In the genomic region with DNA sequence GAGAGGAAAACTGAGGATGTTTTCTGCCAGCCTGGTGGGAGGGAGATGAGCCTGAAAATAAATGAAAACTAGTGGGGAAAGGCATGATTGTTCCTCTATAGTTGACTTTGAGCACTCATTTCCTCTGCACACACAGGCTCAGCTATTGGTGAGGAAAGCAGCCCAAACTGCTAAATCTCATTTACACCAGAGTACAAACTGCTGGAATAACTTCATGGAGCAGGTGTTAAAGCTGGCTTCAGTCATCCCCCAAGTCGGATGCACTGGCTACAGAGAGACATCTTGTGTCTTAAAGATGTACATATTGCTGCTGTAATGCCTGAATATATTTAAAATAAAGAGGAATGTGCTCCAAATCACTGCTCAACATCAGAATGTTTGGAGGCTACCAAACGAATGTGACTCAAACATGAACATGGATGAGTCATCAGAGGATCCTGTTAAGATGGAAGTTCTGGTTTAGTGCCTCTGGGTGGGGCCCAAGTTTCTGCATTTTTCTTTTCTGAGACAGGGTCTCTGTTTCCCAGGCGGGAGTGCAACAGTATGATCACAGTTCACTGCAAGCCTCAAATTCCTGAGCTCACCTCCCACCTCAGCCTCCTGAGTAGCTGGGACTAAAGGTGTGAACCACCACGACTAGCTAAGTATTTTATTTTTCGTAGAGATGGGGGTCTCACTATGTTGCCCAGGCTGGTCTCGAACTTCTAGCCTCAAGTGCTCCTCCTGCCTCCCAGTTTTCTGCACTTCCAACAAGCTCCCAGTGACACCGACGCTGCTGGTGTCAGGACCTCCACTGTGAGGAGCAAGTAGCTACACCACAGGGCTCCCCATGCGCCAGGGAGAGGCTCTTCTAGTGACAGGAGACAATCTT, we compare ENCODE assay signal across 3 cellular contexts.
TF ChIP-seq lines count a peak whose summit lies in the region.

No MANE protein-coding gene starts in this region.

TF ChIP-seq in IMR-90, 13 proteins besides CTCF, POLR2A, EP300 and RAD21:
- peak; percentile 29; the same call in 1 of the 2 replicates for TF ChIP-seq BHLHE40 (IDR thresholded peaks at IDR 0.05; ENCODE audit: low read depth, low read length)
- peak; percentile 95 for TF ChIP-seq FOS (IDR thresholded peaks at IDR 0.05; ENCODE audit: low read depth, low read length)
- TF ChIP-seq NFE2L2 (IDR thresholded peaks at IDR 0.05; ENCODE audit: low read depth, low read length) = no peak
- no peak for TF ChIP-seq MAZ (IDR thresholded peaks at IDR 0.05; ENCODE audit: borderline replicate concordance, low read depth, low read length)

TF ChIP-seq in K562, 482 proteins besides CTCF, POLR2A, EP300 and RAD21:
- no peak for TF ChIP-seq CHD1 (IDR thresholded peaks at IDR 0.05; ENCODE audit: low read length)
- TF ChIP-seq CSDE1 (IDR thresholded peaks at IDR 0.05) = no peak
- TF ChIP-seq ZZZ3 (IDR thresholded peaks at IDR 0.05) = no peak
- no peak for TF ChIP-seq RBFOX2 (IDR thresholded peaks at IDR 0.05; ENCODE audit: low read depth, low read length)
- TF ChIP-seq FOSL1 (tag; conservative IDR thresholded peaks at IDR 0.05) = peak; percentile 49; the same call in 1 of the 2 replicates
- no peak for TF ChIP-seq KAT2B (IDR thresholded peaks at IDR 0.05; ENCODE audit: low read depth, low read length)
- TF ChIP-seq, protein P1, sequence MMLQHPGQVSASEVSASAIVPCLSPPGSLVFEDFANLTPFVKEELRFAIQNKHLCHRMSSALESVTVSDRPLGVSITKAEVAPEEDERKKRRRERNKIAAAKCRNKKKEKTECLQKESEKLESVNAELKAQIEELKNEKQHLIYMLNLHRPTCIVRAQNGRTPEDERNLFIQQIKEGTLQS (IDR thresholded peaks at IDR 0.05) = peak; percentile 75
- TF ChIP-seq, protein P1 (CRISPR knock-in tag; conservative IDR thresholded peaks at IDR 0.05) = no peak
- peak; percentile 29; the same call in 1 of the 2 replicates for TF ChIP-seq JUND (IDR thresholded peaks at IDR 0.05; ENCODE audit: borderline replicate concordance, low read depth, low read length)
- TF ChIP-seq JUND (tag; IDR thresholded peaks at IDR 0.05; ENCODE audit: borderline replicate concordance, low read depth, low read length) = peak; percentile 49; the same call in 2 of the 3 replicates
- TF ChIP-seq JUNB (CRISPR knock-in tag; conservative IDR thresholded peaks at IDR 0.05) = 0 out of 2 replicates have a peak, but pooled peaks have one; percentile 9
- TF ChIP-seq MAZ (CRISPR knock-in tag; conservative IDR thresholded peaks at IDR 0.05 in 1 of 2, IDR thresholded peaks at IDR 0.05 in 1 of 2) = no peak
- TF ChIP-seq RBM22 (IDR thresholded peaks at IDR 0.05; ENCODE audit: low read depth, low read length, poor library complexity, severe bottlenecking) = no peak
- TF ChIP-seq ZNF24 (IDR thresholded peaks at IDR 0.05) = no peak
- TF ChIP-seq, protein P2, sequence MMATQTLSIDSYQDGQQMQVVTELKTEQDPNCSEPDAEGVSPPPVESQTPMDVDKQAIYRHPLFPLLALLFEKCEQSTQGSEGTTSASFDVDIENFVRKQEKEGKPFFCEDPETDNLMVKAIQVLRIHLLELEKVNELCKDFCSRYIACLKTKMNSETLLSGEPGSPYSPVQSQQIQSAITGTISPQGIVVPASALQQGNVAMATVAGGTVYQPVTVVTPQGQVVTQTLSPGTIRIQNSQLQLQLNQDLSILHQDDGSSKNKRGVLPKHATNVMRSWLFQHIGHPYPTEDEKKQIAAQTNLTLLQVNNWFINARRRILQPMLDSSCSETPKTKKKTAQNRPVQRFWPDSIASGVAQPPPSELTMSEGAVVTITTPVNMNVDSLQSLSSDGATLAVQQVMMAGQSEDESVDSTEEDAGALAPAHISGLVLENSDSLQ (IDR thresholded peaks at IDR 0.05) = no peak
- no peak for TF ChIP-seq ZBTB8A (IDR thresholded peaks at IDR 0.05; ENCODE audit: partially characterized antibody)

TF ChIP-seq in GM12891, 5 proteins besides CTCF, POLR2A, EP300 and RAD21:
- TF ChIP-seq POLR2AphosphoS5 (IDR thresholded peaks at IDR 0.05; ENCODE audit: low read depth, low read length) (no peak), TAF1 (IDR thresholded peaks at IDR 0.05; ENCODE audit: low read depth, low read length) (no peak), POU2F2 (IDR thresholded peaks at IDR 0.05; ENCODE audit: low read depth, low read length) (no peak)
TF ChIP-seq in GM12891: peak in this region for 0.
